ENCODE assay signal across 1 cellular context in the genomic region with DNA sequence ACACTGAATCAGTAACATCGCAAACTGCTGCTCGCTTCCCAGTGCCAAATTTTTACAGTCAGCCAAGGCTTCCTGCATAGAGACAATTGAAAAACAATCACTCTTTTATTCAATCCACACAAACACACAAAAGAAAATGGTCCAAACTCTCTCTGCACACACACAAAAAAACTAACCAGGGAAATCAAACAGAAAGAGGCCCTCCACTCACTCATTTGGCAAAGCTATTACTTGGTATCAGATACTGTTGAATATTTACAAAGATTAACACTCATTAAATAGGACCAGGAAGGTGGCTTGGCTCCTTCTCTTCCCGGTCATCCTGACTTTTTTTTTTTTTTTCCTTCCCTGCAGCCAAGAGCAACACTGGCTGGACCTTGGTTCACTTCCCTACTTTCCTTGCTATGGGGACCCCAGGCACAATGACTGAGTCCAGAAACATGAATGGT.
TF ChIP-seq lines count a peak whose summit lies in the region.

No MANE protein-coding gene starts in this region.

TF ChIP-seq in GM23338, 12 proteins besides CTCF, POLR2A, EP300 and RAD21 (continued from another document):
- no peak for TF ChIP-seq ZNF462 (CRISPR knock-in tag; IDR thresholded peaks at IDR 0.05)
- TF ChIP-seq NANOG (IDR thresholded peaks at IDR 0.05; ENCODE audit: borderline replicate concordance): no peak
- no peak for TF ChIP-seq POLR2AphosphoS5 (IDR thresholded peaks at IDR 0.05; ENCODE audit: low read depth)
- TF ChIP-seq CREB1 (CRISPR knock-in tag; IDR thresholded peaks at IDR 0.05; ENCODE audit: low read depth): no peak
- no peak for TF ChIP-seq REST (IDR thresholded peaks at IDR 0.05; ENCODE audit: unreplicated experiment)
- no peak for TF ChIP-seq JUNB (IDR thresholded peaks at IDR 0.05; ENCODE audit: unreplicated experiment)
- no peak for TF ChIP-seq ZNF114 (CRISPR knock-in tag; IDR thresholded peaks at IDR 0.05)
- TF ChIP-seq EZH2 (IDR thresholded peaks at IDR 0.05; ENCODE audit: low read depth, unreplicated experiment): no peak
